ENCODE assay signal across 12 cellular contexts in genomic region chr6:156485145-156485544, GRCh38.
"Had no signal": no experiment of that assay in that cellular context is flagged by ENCODE, and none has a peak within 500 bp of the region (broad histone marks: within the 10 kb centered on the region; RNA-seq: fewer than 3 reads in every experiment).

No MANE protein-coding gene starts in this region.

- H3K27me3 Mint-ChIP-seq: naive thymus-derived CD4-positive, alpha-beta T cell; stimulated activated naive B cell treated with anti-CD40 and anti-IgM and Interleukin-4, amounts not matched to agents 10 μg/mL and 1 μg/mL and 100 μg/mL, for 72 hours; stimulated activated naive CD8-positive, alpha-beta T cell treated with anti-CD3 and anti-CD28 coated beads, Interleukin-15, amount 100 ng/mL, for 72 hours had no signal

- DNase-seq: effector CD8-positive, alpha-beta T cell; heart left ventricle; hippocampal formation; left colon; naive thymus-derived CD4-positive, alpha-beta T cell; nephron progenitor cell; stimulated activated CD4-positive, alpha-beta T cell treated with anti-CD3 and anti-CD28 coated beads, Interleukin-2, amount 100 ng/mL, for 24 hours; stimulated activated CD4-positive, alpha-beta T cell treated with anti-CD3 and anti-CD28 coated beads, Interleukin-4, amount 100 ng/mL, for 4 hours; stimulated activated naive B cell treated with anti-CD40 and anti-IgM and Interleukin-4, amounts not matched to agents 10 μg/mL and 1 μg/mL and 100 μg/mL, for 72 hours; stimulated activated naive CD8-positive, alpha-beta T cell treated with anti-CD3 and anti-CD28 coated beads, Interleukin-15, amount 100 ng/mL, for 72 hours; testis; upper lobe of right lung had no signal

- H3K4me1 Mint-ChIP-seq: naive thymus-derived CD4-positive, alpha-beta T cell; nephron progenitor cell; stimulated activated naive B cell treated with anti-CD40 and anti-IgM and Interleukin-4, amounts not matched to agents 10 μg/mL and 1 μg/mL and 100 μg/mL, for 72 hours; stimulated activated naive CD8-positive, alpha-beta T cell treated with anti-CD3 and anti-CD28 coated beads, Interleukin-15, amount 100 ng/mL, for 72 hours had no signal

- H3K4me3 Mint-ChIP-seq: naive thymus-derived CD4-positive, alpha-beta T cell; nephron progenitor cell; stimulated activated naive B cell treated with anti-CD40 and anti-IgM and Interleukin-4, amounts not matched to agents 10 μg/mL and 1 μg/mL and 100 μg/mL, for 72 hours; stimulated activated naive CD8-positive, alpha-beta T cell treated with anti-CD3 and anti-CD28 coated beads, Interleukin-15, amount 100 ng/mL, for 72 hours had no signal

- H3K27ac Mint-ChIP-seq: naive thymus-derived CD4-positive, alpha-beta T cell; nephron progenitor cell; stimulated activated naive B cell treated with anti-CD40 and anti-IgM and Interleukin-4, amounts not matched to agents 10 μg/mL and 1 μg/mL and 100 μg/mL, for 72 hours; stimulated activated naive CD8-positive, alpha-beta T cell treated with anti-CD3 and anti-CD28 coated beads, Interleukin-15, amount 100 ng/mL, for 72 hours had no signal
